ENCODE assay signal across 15 cellular contexts in genomic region chr7:22422831-22423615, GRCh38.
DNase-seq lines count a peak whose midpoint lies in the region; ATAC-seq, FAIRE-seq and TF ChIP-seq lines count a peak whose summit lies in the region.
"Had no signal": no experiment of that assay in that cellular context is flagged by ENCODE, and none has a peak within 500 bp of the region (broad histone marks: within the 10 kb centered on the region; RNA-seq: fewer than 3 reads in every experiment).

No MANE protein-coding gene starts in this region.

- H3K4me3 ChIP-seq in DOHH2 (ENCODE audit: low read length), result peak overlapping the region; percentile 46
- no peak overlapping the region for H3K4me3 ChIP-seq in K562
- H3K4me3 ChIP-seq in gastrocnemius medialis, result no peak overlapping the region
- H3K4me3 ChIP-seq: HAP-1 had no signal

- 60% methylated on average over 7 of the region's 7 CpGs for WGBS in K562 (ENCODE audit: insufficient coverage, low coverage, missing lambda C conversion rate)

- H3K4me2 ChIP-seq in DOHH2 (ENCODE audit: low read length) (peak overlapping the region; percentile 68), K562 (ENCODE audit: insufficient read depth, low read length) (no peak overlapping the region)

- H4K20me1 ChIP-seq in DOHH2 (ENCODE audit: control insufficient read depth, insufficient read depth, low read depth, low read length) (no peaks in the 10 kb centered on the region), K562 (replicated peaks; ENCODE audit: control insufficient read depth, insufficient read depth, low read length) (no peaks in the 10 kb centered on the region)

- ATAC-seq in K562 (no peak), gastrocnemius medialis (no peak)

- FAIRE-seq in K562 (lab: Jason Lieb, UNC) (no peak), RCC 7860 (lab: Jason Lieb, UNC) (no peak)
- FAIRE-seq: D721Med had no signal

- no TSS peak for BruUV-seq in K562 (replicated peaks; lab: Mats Ljungman, UMichigan)

- CTCF ChIA-PET in K562 (lab: Yijun Ruan, JAX; ENCODE audit: low intra/inter-chr PET ratio), result no interaction called here

- DNase-seq in NCI-H748 (lab: John Stamatoyannopoulos, UW; ENCODE audit: unreplicated experiment) (peak; percentile 70), K562 (ENCODE audit: extremely low read depth in 1 of 4, low spot score in 3 of 4) (no peak), epithelial cell of prostate (ENCODE audit: low read depth, low spot score) (no peak), gastrocnemius medialis (no peak), RCC 7860 (ENCODE audit: low spot score) (no peak), SK-N-DZ (ENCODE audit: low spot score) (no peak)
- DNase-seq: ACHN; BE2C; C1 segment of cervical spinal cord; Caco-2; CD4-positive, CD25-positive, alpha-beta regulatory T cell; GF-D8 had no signal

- H3K9ac ChIP-seq in K562 (ENCODE audit: insufficient read depth in 1 of 2, low read depth in 2 of 2, low read length in 2 of 2), result no peak overlapping the region

- no peak for TF ChIP-seq RAD21 in K562 (CRISPR knock-in tag; conservative IDR thresholded peaks at IDR 0.05 in 1 of 2, IDR thresholded peaks at IDR 0.05 in 1 of 2)

- TF ChIP-seq POLR2A in K562 (conservative IDR thresholded peaks at IDR 0.05), result no peak
- no peak for TF ChIP-seq POLR2A in gastrocnemius medialis (IDR thresholded peaks at IDR 0.05)

- no peak overlapping the region for H2AFZ ChIP-seq in K562 (ENCODE audit: low read depth, low read length)

- no peak for TF ChIP-seq EP300 in K562 (IDR thresholded peaks at IDR 0.05; ENCODE audit: low read length)

- H3K36me3 ChIP-seq in DOHH2 (ENCODE audit: control insufficient read depth, low read length), result peaks cover 22% of the 10 kb centered on the region
- peaks cover 8% of the 10 kb centered on the region; the same call in 1 of the 3 replicates for H3K36me3 ChIP-seq in K562 (ENCODE audit: control insufficient read depth, insufficient read depth, low read length)
- no peaks in the 10 kb centered on the region for H3K36me3 ChIP-seq in gastrocnemius medialis
- H3K36me3 ChIP-seq: BE2C, HAP-1 had no signal

- POLR2A ChIA-PET in K562 (lab: Yijun Ruan, JAX), result interaction anchor here (0.8 to 1.4 kb wide), 2 partner anchors 13 to 463 kb away, joined by 3 read pairs; no protein-coding TSS in a partner anchor

- intact Hi-C loops in K562 (cut with micrococcal nuclease), result no loop called here
- intact Hi-C loops in gastrocnemius medialis (cut with DNase I; ENCODE audit: low total_unique reads), result no loop called here

- no peaks in the 10 kb centered on the region for H3K27me3 ChIP-seq in DOHH2 (ENCODE audit: control insufficient read depth, low read length)
- no peaks in the 10 kb centered on the region for H3K27me3 ChIP-seq in K562 (ENCODE audit: control insufficient read depth in 2 of 2, insufficient read depth in 2 of 2, low read length in 2 of 2)
- H3K27me3 ChIP-seq in gastrocnemius medialis, result no peaks in the 10 kb centered on the region
- H3K27me3 ChIP-seq: BE2C had no signal

- TF ChIP-seq CTCF in DOHH2 (IDR thresholded peaks at IDR 0.05; ENCODE audit: low read depth, low read length, poor library complexity, severe bottlenecking) (no peak), K562 (IDR thresholded peaks at IDR 0.05 in 2 of 3, conservative IDR thresholded peaks at IDR 0.05 in 1 of 3; ENCODE audit: insufficient read depth in 2 of 3, low read depth in 1 of 3, low read length in 3 of 3) (no peak), gastrocnemius medialis (IDR thresholded peaks at IDR 0.05 in 4 of 5, conservative IDR thresholded peaks at IDR 0.05 in 1 of 5) (no peak)

- H3K4me1 ChIP-seq in DOHH2 (ENCODE audit: control insufficient read depth, low read length) (peaks cover 94% of the 10 kb centered on the region), K562 (replicated peaks in 1 of 2; ENCODE audit: control insufficient read depth in 2 of 2, insufficient read depth in 2 of 2, low read length in 2 of 2) (no peaks in the 10 kb centered on the region; a peak in 1 of 5 replicates), gastrocnemius medialis (peaks cover 0 to 13% of the 10 kb centered on the region in 2 donors)
- H3K4me1 ChIP-seq: Caco-2 had no signal

- no peaks in the 10 kb centered on the region for H3K9me1 ChIP-seq in K562 (ENCODE audit: control insufficient read depth, insufficient read depth, low read length)

- no peaks in the 10 kb centered on the region for H3K9me2 ChIP-seq in DOHH2 (replicated peaks; ENCODE audit: control insufficient read depth, low read length)

- H3K79me2 ChIP-seq in DOHH2 (ENCODE audit: control insufficient read depth, low read length) (peaks cover 22% of the 10 kb centered on the region), K562 (ENCODE audit: control insufficient read depth, insufficient read depth, low read length) (no peaks in the 10 kb centered on the region)

- in situ Hi-C loops in K562 (cut with MboI) (no loop called here), gastrocnemius medialis (cut with MboI; ENCODE audit: low sequenced_read_pairs in 4 of 4) (no loop called here)

- H3K9me3 ChIP-seq in DOHH2 (ENCODE audit: control insufficient read depth, insufficient read depth, low read length) (no peaks in the 10 kb centered on the region), K562 (replicated peaks; ENCODE audit: control insufficient read depth, insufficient read depth, low read depth, low read length) (no peaks in the 10 kb centered on the region), gastrocnemius medialis (no peaks in the 10 kb centered on the region)
- H3K9me3 ChIP-seq: BE2C, Caco-2, HAP-1 had no signal

- H3K27ac ChIP-seq in DOHH2 (ENCODE audit: low read depth, low read length) (peak overlapping the region; percentile 97), K562 (ENCODE audit: extremely low read depth, low read depth, low read length) (no peak overlapping the region), epithelial cell of prostate (peak overlapping the region; percentile 28), gastrocnemius medialis (no peak overlapping the region)

- peaks cover 46% of the 10 kb centered on the region for H3F3A ChIP-seq in DOHH2 (ENCODE audit: control insufficient read depth, insufficient read depth)

TF ChIP-seq in K562, 482 proteins besides CTCF, POLR2A, EP300 and RAD21:
- TF ChIP-seq KAT2B (IDR thresholded peaks at IDR 0.05; ENCODE audit: low read depth, low read length) (no peak), GABPB1 (CRISPR knock-in tag; IDR thresholded peaks at IDR 0.05) (no peak), ZKSCAN3 (CRISPR knock-in tag; IDR thresholded peaks at IDR 0.05) (no peak), THRB (CRISPR knock-in tag; conservative IDR thresholded peaks at IDR 0.05) (no peak), ZNF695 (CRISPR knock-in tag; IDR thresholded peaks at IDR 0.05) (no peak), ZNF316 (IDR thresholded peaks at IDR 0.05) (peak; percentile 59), NFIC (IDR thresholded peaks at IDR 0.05) (no peak), IFI16 (CRISPR knock-in tag; IDR thresholded peaks at IDR 0.05) (no peak), NR4A1 (CRISPR knock-in tag; IDR thresholded peaks at IDR 0.05) (no peak), NR4A1 (tag; IDR thresholded peaks at IDR 0.05) (no peak), C11orf30 (IDR thresholded peaks at IDR 0.05; ENCODE audit: low read depth) (peak; percentile 44; the same call in 1 of the 2 replicates), ZKSCAN8 (CRISPR knock-in tag; IDR thresholded peaks at IDR 0.05) (no peak)

Comparison
In these comparisons a context has a peak if more than half of its experiments do, and no peak if none do; other contexts are left out.
1. H3K27ac ChIP-seq: peak in DOHH2 (single experiment) and epithelial cell of prostate (single experiment); none in K562 (single experiment) and gastrocnemius medialis (0 of 4).